Comparison of ENCODE assay signal across 1 cellular context in genomic region chr12:65886996-65887395, GRCh38.
A peak's percentile ranks its signal among the peaks of the same experiment; 100 is the strongest.
TF ChIP-seq lines count a peak whose summit lies in the region.

No MANE protein-coding gene starts in this region.

TF ChIP-seq in HEK293, 187 proteins besides CTCF, POLR2A, EP300 and RAD21 (continued from another document):
- TF ChIP-seq HIC1 (tag by site-specific recombination; IDR thresholded peaks at IDR 0.05) (0 out of 2 replicates have a peak, but pooled peaks have one; percentile 14), KLF17 (tag by site-specific recombination; IDR thresholded peaks at IDR 0.05) (no peak), ZNF664 (tag by site-specific recombination; IDR thresholded peaks at IDR 0.05) (0 out of 2 replicates have a peak, but pooled peaks have one; percentile 11), IKZF3 (tag by site-specific recombination; IDR thresholded peaks at IDR 0.05) (0 out of 2 replicates have a peak, but pooled peaks have one; percentile 16)
